12 cellular contexts compared by ENCODE assay signal in the genomic region with DNA sequence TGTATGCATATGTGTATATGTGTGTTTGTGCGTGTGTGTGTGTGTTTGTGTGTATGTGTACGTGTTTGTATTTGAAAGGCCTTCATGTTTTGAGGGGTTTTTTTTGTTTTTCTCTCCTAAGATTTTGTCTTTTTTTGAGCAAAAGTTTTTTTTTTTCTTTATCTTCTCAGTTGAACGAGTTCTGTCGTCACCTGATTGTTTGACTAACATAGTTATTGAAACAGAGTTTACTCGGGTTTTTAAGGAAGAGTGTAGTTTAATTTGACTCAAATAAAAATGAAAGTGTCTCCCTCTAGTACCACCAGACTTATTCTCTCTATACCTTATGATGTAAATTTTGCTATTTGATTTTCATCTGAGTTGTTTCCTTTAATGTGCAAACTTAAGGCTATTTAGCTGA.
A peak's percentile ranks its signal among the peaks of the same experiment; 100 is the strongest.
DNase-seq lines count a peak whose midpoint lies in the region; ATAC-seq and TF ChIP-seq lines count a peak whose summit lies in the region.
"Had no signal": no experiment of that assay in that cellular context is flagged by ENCODE, and none has a peak within 500 bp of the region (broad histone marks: within the 10 kb centered on the region; RNA-seq: fewer than 3 reads in every experiment).

No MANE protein-coding gene starts in this region.

- H3K4me3 Mint-ChIP-seq in WTC11, result no peak overlapping the region
- no peak overlapping the region for H3K4me3 Mint-ChIP-seq in nephron progenitor cell
- H3K4me3 Mint-ChIP-seq in HFFc6, result no peak overlapping the region
- H3K4me3 Mint-ChIP-seq: CD8-positive, alpha-beta memory T cell had no signal

- no peaks in the 10 kb centered on the region for H3K9me3 ChIP-seq in HEK293 (ENCODE audit: control insufficient read depth, insufficient read depth, low read depth, low read length)
- H3K9me3 ChIP-seq: BLaER1, HAP-1 had no signal

- H3K4me1 ChIP-seq in HEK293 (ENCODE audit: control insufficient read depth, insufficient read depth, low read length), result no peaks in the 10 kb centered on the region
- H3K4me1 ChIP-seq: BLaER1 had no signal

- H3K36me3 Mint-ChIP-seq in WTC11 (peaks cover 3% of the 10 kb centered on the region; the same call in 1 of the 2 replicates), nephron progenitor cell (ENCODE audit: low read depth) (peaks cover 22% of the 10 kb centered on the region), HFFc6 (ENCODE audit: low read depth) (no peaks in the 10 kb centered on the region; the same call in 1 of the 2 replicates)
- H3K36me3 Mint-ChIP-seq: CD8-positive, alpha-beta memory T cell had no signal

- H3K36me3 ChIP-seq in HEK293 (ENCODE audit: control insufficient read depth in 2 of 2, insufficient read depth in 1 of 2, low read length in 2 of 2), result no peaks in the 10 kb centered on the region
- H3K36me3 ChIP-seq: BLaER1, HAP-1 had no signal

- H3K27me3 Mint-ChIP-seq in WTC11 (ENCODE audit: low read depth) (no peaks in the 10 kb centered on the region; the same call in 1 of the 2 replicates), nephron progenitor cell (ENCODE audit: low read depth, poor library complexity) (no peaks in the 10 kb centered on the region), HFFc6 (ENCODE audit: insufficient read depth) (peaks cover 22% of the 10 kb centered on the region)

- H3K27ac Mint-ChIP-seq in WTC11, result 0 out of 2 replicates have a peak overlapping the region, but pooled peaks have one; percentile 77
- peak overlapping the region; percentile 97 for H3K27ac Mint-ChIP-seq in nephron progenitor cell
- no peak overlapping the region for H3K27ac Mint-ChIP-seq in HFFc6
- H3K27ac Mint-ChIP-seq: CD8-positive, alpha-beta memory T cell had no signal

- CTCF ChIA-PET in HEK293 (lab: Yijun Ruan, JAX), result interaction anchor here (0.6 kb wide), 2 partner anchors 90 to 353 kb away, joined by 3 read pairs; no protein-coding TSS in a partner anchor
- CTCF ChIA-PET in WTC11 (lab: Charles Lee), result no interaction called here

- H3K27ac ChIP-seq in HEK293 (ENCODE audit: extremely low read depth, low read depth, low read length), result no peak overlapping the region
- H3K27ac ChIP-seq: BLaER1, GM23248, KMS-11 had no signal

- peaks cover 14% of the 10 kb centered on the region for H3K9me3 Mint-ChIP-seq in WTC11
- H3K9me3 Mint-ChIP-seq in nephron progenitor cell, result peaks cover 27% of the 10 kb centered on the region
- no peaks in the 10 kb centered on the region; the same call in none of the 2 replicates for H3K9me3 Mint-ChIP-seq in HFFc6
- H3K9me3 Mint-ChIP-seq: CD8-positive, alpha-beta memory T cell had no signal

- POLR2A ChIA-PET in HEK293 (lab: Yijun Ruan, JAX) (no interaction called here), WTC11 (lab: Charles Lee) (no interaction called here)

- TF ChIP-seq CTCF in HEK293 (tag by site-specific recombination; IDR thresholded peaks at IDR 0.05) (no peak), WTC11 (IDR thresholded peaks at IDR 0.05) (no peak), nephron progenitor cell (IDR thresholded peaks at IDR 0.05) (no peak), HFFc6 (IDR thresholded peaks at IDR 0.05) (no peak)

- H3K4me1 Mint-ChIP-seq in WTC11 (peaks cover 47% of the 10 kb centered on the region), nephron progenitor cell (peaks cover 48% of the 10 kb centered on the region), HFFc6 (ENCODE audit: low read depth) (no peaks in the 10 kb centered on the region)
- H3K4me1 Mint-ChIP-seq: CD8-positive, alpha-beta memory T cell had no signal

- DNase-seq in WTC11 (ENCODE audit: low spot score), result no peak
- DNase-seq in nephron progenitor cell, result no peak
- DNase-seq in activated gamma-delta T cell treated with Interleukin-2 at 50 U/mL for 16 hours, result no peak
- no peak for DNase-seq in HFFc6
- DNase-seq: AML-193; CD8-positive, alpha-beta memory T cell; GM23248 had no signal

- H3K4me3 ChIP-seq in HEK293 (ENCODE audit: low read depth, low read length), result no peak overlapping the region
- H3K4me3 ChIP-seq: BLaER1, GM23248, HAP-1 had no signal

- ATAC-seq in WTC11 (no peak), GM19397 (IDR thresholded peaks at IDR 0.05; ENCODE audit: unreplicated experiment) (no peak)

TF ChIP-seq in HEK293, 187 proteins besides CTCF, POLR2A, EP300 and RAD21:
- peak; percentile 38; the same call in 1 of the 2 replicates for TF ChIP-seq ZNF10 (tag by site-specific recombination; IDR thresholded peaks at IDR 0.05)
- TF ChIP-seq, protein P1, sequence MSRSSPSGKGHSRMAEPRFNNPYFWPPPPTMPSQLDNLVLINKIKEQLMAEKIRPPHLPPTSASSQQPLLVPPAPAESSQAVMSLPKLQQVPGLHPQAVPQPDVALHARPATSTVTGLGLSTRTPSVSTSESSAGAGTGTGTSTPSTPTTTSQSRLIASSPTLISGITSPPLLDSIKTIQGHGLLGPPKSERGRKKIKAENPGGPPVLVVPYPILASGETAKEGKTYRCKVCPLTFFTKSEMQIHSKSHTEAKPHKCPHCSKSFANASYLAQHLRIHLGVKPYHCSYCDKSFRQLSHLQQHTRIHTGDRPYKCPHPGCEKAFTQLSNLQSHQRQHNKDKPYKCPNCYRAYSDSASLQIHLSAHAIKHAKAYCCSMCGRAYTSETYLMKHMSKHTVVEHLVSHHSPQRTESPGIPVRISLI (tag by site-specific recombination; IDR thresholded peaks at IDR 0.05), result 0 out of 2 replicates have a peak, but pooled peaks have one; percentile 34
- TF ChIP-seq ZSCAN30 (tag by site-specific recombination; IDR thresholded peaks at IDR 0.05), result no peak

TF ChIP-seq in WTC11, 78 proteins besides CTCF, POLR2A, EP300 and RAD21 (continues in another document):
- TF ChIP-seq, protein P2, sequence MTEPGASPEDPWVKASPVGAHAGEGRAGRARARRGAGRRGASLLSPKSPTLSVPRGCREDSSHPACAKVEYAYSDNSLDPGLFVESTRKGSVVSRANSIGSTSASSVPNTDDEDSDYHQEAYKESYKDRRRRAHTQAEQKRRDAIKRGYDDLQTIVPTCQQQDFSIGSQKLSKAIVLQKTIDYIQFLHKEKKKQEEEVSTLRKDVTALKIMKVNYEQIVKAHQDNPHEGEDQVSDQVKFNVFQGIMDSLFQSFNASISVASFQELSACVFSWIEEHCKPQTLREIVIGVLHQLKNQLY (CRISPR knock-in tag; IDR thresholded peaks at IDR 0.05), result no peak
- no peak for TF ChIP-seq TEAD4 (CRISPR knock-in tag; IDR thresholded peaks at IDR 0.05)
- no peak for TF ChIP-seq ZBTB21 (CRISPR knock-in tag; IDR thresholded peaks at IDR 0.05; ENCODE audit: borderline replicate concordance)
- no peak for TF ChIP-seq FOXK1 (CRISPR knock-in tag; IDR thresholded peaks at IDR 0.05)
- no peak for TF ChIP-seq PRRX2 (CRISPR knock-in tag; IDR thresholded peaks at IDR 0.05)
- TF ChIP-seq, protein P3, sequence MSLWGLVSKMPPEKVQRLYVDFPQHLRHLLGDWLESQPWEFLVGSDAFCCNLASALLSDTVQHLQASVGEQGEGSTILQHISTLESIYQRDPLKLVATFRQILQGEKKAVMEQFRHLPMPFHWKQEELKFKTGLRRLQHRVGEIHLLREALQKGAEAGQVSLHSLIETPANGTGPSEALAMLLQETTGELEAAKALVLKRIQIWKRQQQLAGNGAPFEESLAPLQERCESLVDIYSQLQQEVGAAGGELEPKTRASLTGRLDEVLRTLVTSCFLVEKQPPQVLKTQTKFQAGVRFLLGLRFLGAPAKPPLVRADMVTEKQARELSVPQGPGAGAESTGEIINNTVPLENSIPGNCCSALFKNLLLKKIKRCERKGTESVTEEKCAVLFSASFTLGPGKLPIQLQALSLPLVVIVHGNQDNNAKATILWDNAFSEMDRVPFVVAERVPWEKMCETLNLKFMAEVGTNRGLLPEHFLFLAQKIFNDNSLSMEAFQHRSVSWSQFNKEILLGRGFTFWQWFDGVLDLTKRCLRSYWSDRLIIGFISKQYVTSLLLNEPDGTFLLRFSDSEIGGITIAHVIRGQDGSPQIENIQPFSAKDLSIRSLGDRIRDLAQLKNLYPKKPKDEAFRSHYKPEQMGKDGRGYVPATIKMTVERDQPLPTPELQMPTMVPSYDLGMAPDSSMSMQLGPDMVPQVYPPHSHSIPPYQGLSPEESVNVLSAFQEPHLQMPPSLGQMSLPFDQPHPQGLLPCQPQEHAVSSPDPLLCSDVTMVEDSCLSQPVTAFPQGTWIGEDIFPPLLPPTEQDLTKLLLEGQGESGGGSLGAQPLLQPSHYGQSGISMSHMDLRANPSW (CRISPR knock-in tag; conservative IDR thresholded peaks at IDR 0.05; ENCODE audit: low read depth), result no peak
- TF ChIP-seq, protein P4, sequence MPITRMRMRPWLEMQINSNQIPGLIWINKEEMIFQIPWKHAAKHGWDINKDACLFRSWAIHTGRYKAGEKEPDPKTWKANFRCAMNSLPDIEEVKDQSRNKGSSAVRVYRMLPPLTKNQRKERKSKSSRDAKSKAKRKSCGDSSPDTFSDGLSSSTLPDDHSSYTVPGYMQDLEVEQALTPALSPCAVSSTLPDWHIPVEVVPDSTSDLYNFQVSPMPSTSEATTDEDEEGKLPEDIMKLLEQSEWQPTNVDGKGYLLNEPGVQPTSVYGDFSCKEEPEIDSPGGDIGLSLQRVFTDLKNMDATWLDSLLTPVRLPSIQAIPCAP (CRISPR knock-in tag; IDR thresholded peaks at IDR 0.05), result no peak
- TF ChIP-seq JUN (CRISPR knock-in tag; IDR thresholded peaks at IDR 0.05), result no peak
- TF ChIP-seq CBFB (CRISPR knock-in tag; IDR thresholded peaks at IDR 0.05; ENCODE audit: low read depth), result no peak
- no peak for TF ChIP-seq HMGA2 (CRISPR knock-in tag; IDR thresholded peaks at IDR 0.05)
- no peak for TF ChIP-seq MXD4 (CRISPR knock-in tag; IDR thresholded peaks at IDR 0.05; ENCODE audit: borderline replicate concordance)
- TF ChIP-seq, protein P5, sequence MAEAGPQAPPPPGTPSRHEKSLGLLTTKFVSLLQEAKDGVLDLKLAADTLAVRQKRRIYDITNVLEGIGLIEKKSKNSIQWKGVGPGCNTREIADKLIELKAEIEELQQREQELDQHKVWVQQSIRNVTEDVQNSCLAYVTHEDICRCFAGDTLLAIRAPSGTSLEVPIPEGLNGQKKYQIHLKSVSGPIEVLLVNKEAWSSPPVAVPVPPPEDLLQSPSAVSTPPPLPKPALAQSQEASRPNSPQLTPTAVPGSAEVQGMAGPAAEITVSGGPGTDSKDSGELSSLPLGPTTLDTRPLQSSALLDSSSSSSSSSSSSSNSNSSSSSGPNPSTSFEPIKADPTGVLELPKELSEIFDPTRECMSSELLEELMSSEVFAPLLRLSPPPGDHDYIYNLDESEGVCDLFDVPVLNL (CRISPR knock-in tag; IDR thresholded peaks at IDR 0.05; ENCODE audit: borderline replicate concordance, low read depth), result no peak
